ENCODE assay signal across 16 cellular contexts in genomic region chr3:61868499-61868898, GRCh38.
"Had no signal": no experiment of that assay in that cellular context is flagged by ENCODE, and none has a peak within 500 bp of the region (broad histone marks: within the 10 kb centered on the region; RNA-seq: fewer than 3 reads in every experiment).

No MANE protein-coding gene starts in this region.

- DNase-seq: effector CD4-positive, alpha-beta T cell; heart right ventricle; hypothalamus; islet precursor cell; mammary epithelial cell; mucosa of descending colon; naive thymus-derived CD8-positive, alpha-beta T cell; sigmoid colon; stimulated activated CD4-positive, alpha-beta T cell treated with anti-CD3 and anti-CD28 coated beads, Interleukin-2, amount 100 ng/mL, for 24 hours; stimulated activated naive CD4-positive, alpha-beta T cell; stomach; substantia nigra had no signal

- H3K27ac Mint-ChIP-seq: naive thymus-derived CD8-positive, alpha-beta T cell; type B pancreatic cell had no signal

- H3K36me3 Mint-ChIP-seq: naive thymus-derived CD8-positive, alpha-beta T cell; type B pancreatic cell had no signal

- H3K9me3 ChIP-seq: heart right ventricle, mucosa of descending colon, sigmoid colon, stomach had no signal

- ATAC-seq: heart right ventricle; left lobe of liver; mucosa of descending colon; naive thymus-derived CD8-positive, alpha-beta T cell had no signal

- H3K4me3 Mint-ChIP-seq: naive thymus-derived CD8-positive, alpha-beta T cell; type B pancreatic cell had no signal

- H3K36me3 ChIP-seq: heart right ventricle, sigmoid colon, stomach had no signal

- H3K9me3 Mint-ChIP-seq: naive thymus-derived CD8-positive, alpha-beta T cell; type B pancreatic cell had no signal

- H3K27me3 ChIP-seq: heart right ventricle, sigmoid colon, stomach had no signal

- H3K27ac ChIP-seq: coronary artery, heart right ventricle, sigmoid colon, skin epidermis, stomach had no signal

- H3K4me3 ChIP-seq: coronary artery, heart right ventricle, mucosa of descending colon, sigmoid colon, skin epidermis, stomach had no signal

- H3K27me3 Mint-ChIP-seq: type B pancreatic cell had no signal
